Comparison of ENCODE assay signal across 36 cellular contexts in the genomic region with DNA sequence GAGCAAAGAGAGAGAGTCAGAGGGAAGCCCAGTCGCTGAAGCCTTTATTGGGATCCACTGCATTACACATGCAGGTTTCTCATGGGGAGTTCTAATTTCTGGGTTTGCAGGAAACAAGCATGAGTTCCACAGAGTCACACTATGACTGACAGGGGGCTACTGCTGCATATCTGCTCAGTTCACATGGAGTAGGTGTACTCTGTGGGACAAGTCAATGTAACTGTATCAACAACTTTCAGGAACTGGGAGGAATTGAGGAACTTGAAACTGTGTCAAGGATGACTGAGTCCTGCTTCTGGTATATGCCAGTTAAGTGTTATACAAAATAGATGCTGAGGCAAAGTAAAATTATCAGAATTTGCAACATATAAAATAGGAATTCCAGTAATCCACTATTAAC.
"Had no signal": no experiment of that assay in that cellular context is flagged by ENCODE, and none has a peak within 500 bp of the region (broad histone marks: within the 10 kb centered on the region; RNA-seq: fewer than 3 reads in every experiment).

No MANE protein-coding gene starts in this region.

- DNase-seq: activated CD4-positive, alpha-beta T cell treated with anti-CD3 and anti-CD28 coated beads for 1 hour; activated CD4-positive, alpha-beta T cell treated with anti-CD3 and anti-CD28 coated beads for 4 hours; activated CD4-positive, alpha-beta T cell treated with anti-CD3 and anti-CD28 coated beads, Interleukin-2, amount 10 ng/mL, durations not matched to agents 7 days and 5 days; activated CD4-positive, alpha-beta T cell treated with anti-CD3 and anti-CD28 coated beads, Interleukin-2, amount 50 U/mL, for 48 hours; activated CD8-positive, alpha-beta memory T cell treated with anti-CD3 and anti-CD28 coated beads for 24 hours; activated CD8-positive, alpha-beta T cell treated with anti-CD3 and anti-CD28 coated beads for 36 hours; activated effector memory CD4-positive, alpha-beta T cell treated with Interleukin-2 at 50 U/mL for 16 hours; activated gamma-delta T cell treated with Interleukin-2 at 50 U/mL for 16 hours; activated naive CD4-positive, alpha-beta T cell treated with anti-CD3 and anti-CD28 coated beads, Interleukin-2, amount 50 U/mL, for 16 hours; activated naive CD4-positive, alpha-beta T cell treated with Interleukin-2 at 50 U/mL for 16 hours; activated T-cell treated with anti-CD3 and anti-CD28 coated beads, Interleukin-2, amount 50 U/mL, for 4 hours; amniotic stem cell; anterior cingulate cortex; body of pancreas; caudate nucleus; cortex of kidney; dermis blood vessel endothelial cell; effector CD4-positive, alpha-beta T cell; effector memory CD8-positive, alpha-beta T cell; esophagus squamous epithelium; foreskin melanocyte; heart right ventricle; T-helper 1 cell; T-helper 17 cell; T1000 had no signal

- H3K4me1 ChIP-seq: body of pancreas, esophagus squamous epithelium, gastroesophageal sphincter, heart right ventricle had no signal

- H3K27ac ChIP-seq: body of pancreas, epithelial cell of prostate, esophagus squamous epithelium, gastroesophageal sphincter, heart right ventricle, VCaP had no signal

- H3K4me3 ChIP-seq: body of pancreas, esophagus squamous epithelium, gastroesophageal sphincter, heart right ventricle had no signal

- H3K36me3 ChIP-seq: esophagus squamous epithelium, gastroesophageal sphincter, heart right ventricle had no signal

- H3K4me3 Mint-ChIP-seq: activated CD4-positive, alpha-beta T cell treated with anti-CD3 and anti-CD28 coated beads, Interleukin-2, amount 10 ng/mL, durations not matched to agents 7 days and 5 days; activated CD8-positive, alpha-beta T cell treated with anti-CD3 and anti-CD28 coated beads for 36 hours; activated naive CD8-positive, alpha-beta T cell; activated T-cell treated with anti-CD3 and anti-CD28 coated beads, Interleukin-2, amount 50 U/mL, for 4 hours; activated T-helper 17 cell treated with anti-CD3 and anti-CD28 coated beads, Interleukin-2, amount 50 U/mL, for 72 hours; effector memory CD8-positive, alpha-beta T cell; T-helper 17 cell; T-helper 2 cell treated with Interferon-gamma antibody and Interleukin-4, amounts not matched to agents 5 μg/mL and 100 μg/mL, for 36 hours; WTC11 had no signal

- ATAC-seq: activated CD8-positive, alpha-beta T cell treated with anti-CD3 and anti-CD28 coated beads for 36 hours; activated T-cell treated with anti-CD3 and anti-CD28 coated beads, Interleukin-2, amount 50 U/mL, for 4 hours; activated T-helper 17 cell treated with anti-CD3 and anti-CD28 coated beads, Interleukin-2, amount 50 U/mL, for 72 hours; body of pancreas; effector memory CD8-positive, alpha-beta T cell; gastroesophageal sphincter; heart right ventricle; T-helper 17 cell; WTC11 had no signal

- H3K27me3 Mint-ChIP-seq: activated CD4-positive, alpha-beta T cell treated with anti-CD3 and anti-CD28 coated beads, Interleukin-2, amount 10 ng/mL, durations not matched to agents 7 days and 5 days; activated CD8-positive, alpha-beta T cell treated with anti-CD3 and anti-CD28 coated beads for 36 hours; activated T-helper 17 cell treated with anti-CD3 and anti-CD28 coated beads, Interleukin-2, amount 50 U/mL, for 72 hours; effector memory CD8-positive, alpha-beta T cell; T-helper 17 cell had no signal

- H3K27me3 ChIP-seq: body of pancreas, esophagus squamous epithelium had no signal

- FAIRE-seq: colon, endometrium, endothelial cell of umbilical vein, TTC549 had no signal

- H3K9me3 ChIP-seq: body of pancreas had no signal

- H3K27ac Mint-ChIP-seq: activated CD4-positive, alpha-beta T cell treated with anti-CD3 and anti-CD28 coated beads, Interleukin-2, amount 10 ng/mL, durations not matched to agents 7 days and 5 days; activated CD8-positive, alpha-beta T cell treated with anti-CD3 and anti-CD28 coated beads for 36 hours; activated naive CD8-positive, alpha-beta T cell; activated T-helper 17 cell treated with anti-CD3 and anti-CD28 coated beads, Interleukin-2, amount 50 U/mL, for 72 hours; effector memory CD8-positive, alpha-beta T cell; T-helper 17 cell; T-helper 2 cell treated with Interferon-gamma antibody and Interleukin-4, amounts not matched to agents 5 μg/mL and 100 μg/mL, for 36 hours; WTC11 had no signal

- H3K4me1 Mint-ChIP-seq: activated CD4-positive, alpha-beta T cell treated with anti-CD3 and anti-CD28 coated beads, Interleukin-2, amount 10 ng/mL, durations not matched to agents 7 days and 5 days; activated T-helper 17 cell treated with anti-CD3 and anti-CD28 coated beads, Interleukin-2, amount 50 U/mL, for 72 hours; T-helper 17 cell had no signal
